ENCODE assay signal across 9 cellular contexts in genomic region chr19:6065685-6066365, GRCh38.
DNase-seq lines count a peak whose midpoint lies in the region; ATAC-seq, FAIRE-seq and TF ChIP-seq lines count a peak whose summit lies in the region.
"Had no signal": no experiment of that assay in that cellular context is flagged by ENCODE, and none has a peak within 500 bp of the region (broad histone marks: within the 10 kb centered on the region; RNA-seq: fewer than 3 reads in every experiment).

No MANE protein-coding gene starts in this region.

- TF ChIP-seq CTCF in D721Med (IDR thresholded peaks at IDR 0.05; ENCODE audit: insufficient read depth, missing control alignments), result no peak

- no peaks in the 10 kb centered on the region for H3K36me3 ChIP-seq in iPS-18a (ENCODE audit: control insufficient read depth, low read depth, low read length)

- H3K9ac ChIP-seq in iPS-18a (ENCODE audit: low read length), result peak overlapping the region; percentile 74
- H3K9ac ChIP-seq: KMS-11 had no signal

- H3K4me1 ChIP-seq in iPS-18a (ENCODE audit: control insufficient read depth, low read depth, low read length), result peaks cover 10% of the 10 kb centered on the region

- DNase-seq in HCEC 1CT (peak; percentile 29), OCI-M1 (lab: John Stamatoyannopoulos, UW) (peak; percentile 75), D721Med (ENCODE audit: insufficient read length, low spot score) (no peak)
- peak; percentile 41 for DNase-seq in activated effector memory CD4-positive, alpha-beta T cell treated with Interleukin-2 at 50 U/mL for 16 hours
- DNase-seq in stimulated activated CD4-positive, alpha-beta T cell treated with anti-CD3 and anti-CD28 coated beads, Interleukin-1b, Interleukin-23, amount 100 ng/mL, for 24 hours (ENCODE audit: low read depth in 4 of 4, low spot score in 1 of 4), result peak in 3 of 4 experiments; percentile 4 to 23 (median 18)

- H3K9me3 ChIP-seq in iPS-18a (ENCODE audit: control insufficient read depth, low read depth, low read length), result no peaks in the 10 kb centered on the region

- H3K27me3 ChIP-seq in iPS-18a (ENCODE audit: control insufficient read depth, insufficient read depth, low read length), result no peaks in the 10 kb centered on the region

- H3K4me3 ChIP-seq in iPS-18a (ENCODE audit: low read length), result peak overlapping the region; percentile 19

- no peak for FAIRE-seq in D721Med (lab: Jason Lieb, UNC)

- H3K27ac ChIP-seq in iPS-18a (ENCODE audit: low read length), result peak overlapping the region; percentile 94
- H3K27ac ChIP-seq: KMS-11 had no signal

- ATAC-seq in GM19452 (IDR thresholded peaks at IDR 0.05; ENCODE audit: unreplicated experiment) (no peak), HG02852 (IDR thresholded peaks at IDR 0.05; ENCODE audit: unreplicated experiment) (no peak)
